ENCODE assay signal across 8 cellular contexts in the genomic region with DNA sequence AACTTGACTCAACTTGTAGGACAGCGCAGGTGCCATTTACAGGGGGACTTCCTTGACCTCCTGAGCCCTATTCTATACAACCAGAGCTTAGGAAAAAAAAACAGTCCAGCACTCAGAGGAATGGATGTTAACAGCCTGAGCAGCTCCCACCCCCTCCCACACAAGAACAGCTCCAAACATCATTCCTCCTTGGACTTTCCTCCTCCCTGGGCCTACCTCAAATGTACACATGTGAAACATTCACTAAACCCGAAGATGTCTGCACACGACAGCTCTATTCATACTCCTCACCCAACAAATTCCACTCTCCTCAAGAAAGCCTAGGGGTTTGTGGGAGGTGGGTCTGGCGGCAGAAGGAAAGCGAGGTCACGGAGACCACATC. TPM values are rescaled to one million over a fixed set of nuclear protein-coding genes. Genes with fewer than 3 reads are reported as not detected.
A peak's percentile ranks its signal among the peaks of the same experiment; 100 is the strongest.
DNase-seq lines count a peak whose midpoint lies in the region; ATAC-seq and TF ChIP-seq lines count a peak whose summit lies in the region.

No MANE protein-coding gene starts in this region.

- H4K91ac ChIP-seq in IMR-90 (ENCODE audit: insufficient read depth, low read depth, low read length), result peak overlapping the region; percentile 71; the same call in 1 of the 2 replicates

- TF ChIP-seq CTCF in IMR-90 (conservative IDR thresholded peaks at IDR 0.05; ENCODE audit: low read depth, low read length) (no peak), chondrocyte (IDR thresholded peaks at IDR 0.05) (no peak)

- CTCF ChIA-PET in IMR-90 (lab: Yijun Ruan, JAX), result interaction anchor here (2.9 kb wide), 1 partner anchor 10 kb away, joined by 19 read pairs; no protein-coding TSS in a partner anchor

- H4K20me1 ChIP-seq in IMR-90 (ENCODE audit: insufficient read depth, low read length), result peaks cover 6% of the 10 kb centered on the region; the same call in 1 of the 2 replicates

- TF ChIP-seq POLR2A in IMR-90 (IDR thresholded peaks at IDR 0.05; ENCODE audit: low read depth, low read length), result no peak

- no peaks in the 10 kb centered on the region for H3K27me3 Mint-ChIP-seq in chondrocyte (ENCODE audit: low read depth)

- H3K14ac ChIP-seq in IMR-90 (replicated peaks; ENCODE audit: low read depth, low read length), result peak overlapping the region; percentile 39

- peak overlapping the region; percentile 63 to 87 for H4K8ac ChIP-seq in IMR-90 (ENCODE audit: low read depth in 2 of 2, low read length in 2 of 2)

- peaks cover 10% of the 10 kb centered on the region for H3K36me3 Mint-ChIP-seq in chondrocyte (ENCODE audit: low read depth)

- peak overlapping the region; percentile 85 for H3K56ac ChIP-seq in IMR-90 (ENCODE audit: extremely low read depth, insufficient read depth, low read length)

- H2BK15ac ChIP-seq in IMR-90 (ENCODE audit: low read depth, low read length), result no peak overlapping the region

- peak overlapping the region; percentile 95 for H3K27ac Mint-ChIP-seq in chondrocyte (ENCODE audit: unreplicated experiment)

- in situ Hi-C loops in IMR-90 (cut with MboI; ENCODE audit: low sequenced_read_pairs), result no loop called here

- H3K27ac ChIP-seq in ACC112 (ENCODE audit: low read depth, low read length) (peak overlapping the region; percentile 70; the same call in 1 of the 2 replicates), IMR-90 (ENCODE audit: insufficient read depth, low read length) (peak overlapping the region; percentile 57), muscle layer of duodenum (ENCODE audit: low read length) (peak overlapping the region; percentile 83)

- peak overlapping the region; percentile 97 for H3K4me2 ChIP-seq in IMR-90 (ENCODE audit: low read depth, low read length)

- H3K4me1 Mint-ChIP-seq in chondrocyte (ENCODE audit: low read depth), result peaks cover 46% of the 10 kb centered on the region

- no peak overlapping the region for H2BK120ac ChIP-seq in IMR-90 (ENCODE audit: low read depth, low read length)

- no peak for DNase-seq in IMR-90
- no peak for DNase-seq in chondrocyte (ENCODE audit: low spot score)
- DNase-seq in SW480 (ENCODE audit: low spot score), result no peak
- DNase-seq in NCI-H82 (lab: John Stamatoyannopoulos, UW), result no peak

- H4K5ac ChIP-seq in IMR-90 (ENCODE audit: low read depth, low read length), result peak overlapping the region; percentile 86

- H3K4me3 ChIP-seq in ACC112 (ENCODE audit: low read depth, low read length) (peak overlapping the region; percentile 81), IMR-90 (ENCODE audit: insufficient read depth, low read depth, low read length) (peak overlapping the region; percentile 93), muscle layer of duodenum (ENCODE audit: low read depth in 1 of 2, low read length in 2 of 2) (peak overlapping the region; percentile 86 to 95)

- peaks cover 51% of the 10 kb centered on the region for H3K79me2 ChIP-seq in ACC112 (ENCODE audit: control insufficient read depth, insufficient read depth, low read length, unreplicated experiment)

- H3K9me3 ChIP-seq in IMR-90 (ENCODE audit: control insufficient read depth, insufficient read depth, low read length) (no peaks in the 10 kb centered on the region), muscle layer of duodenum (ENCODE audit: control insufficient read depth in 1 of 2, low read length in 2 of 2) (no peaks in the 10 kb centered on the region)

- H3K18ac ChIP-seq in IMR-90 (ENCODE audit: low read depth, low read length), result no peak overlapping the region

- peaks cover 8% of the 10 kb centered on the region for H3K9me1 ChIP-seq in IMR-90 (ENCODE audit: insufficient read depth, low read length)

- H3K9ac ChIP-seq in IMR-90 (ENCODE audit: low read depth, low read length), result peak overlapping the region; percentile 82

- POLR2A ChIA-PET in IMR-90 (lab: Charles Lee; ENCODE audit: unreplicated experiment), result no interaction called here

- no peak for TF ChIP-seq RAD21 in IMR-90 (IDR thresholded peaks at IDR 0.05; ENCODE audit: low read length)

- peak overlapping the region; percentile 95 for H2AK9ac ChIP-seq in IMR-90 (replicated peaks; ENCODE audit: low read depth, low read length, poor library complexity)

- 71% methylated on average over 1 of the region's 6 CpGs; no CpG with 5 or more reads in 1 of the 2 experiments for WGBS in IMR-90 (ENCODE audit: extremely low coverage in 2 of 2, insufficient read length in 1 of 2), 2 experiments

- ATAC-seq in IMR-90 (ENCODE audit: low read depth) (no peak), GM21529 (IDR thresholded peaks at IDR 0.05; ENCODE audit: unreplicated experiment) (no peak), GM19023 (IDR thresholded peaks at IDR 0.05; ENCODE audit: unreplicated experiment) (no peak)

- peak overlapping the region; percentile 77; the same call in 1 of the 2 replicates for H3K23ac ChIP-seq in IMR-90 (ENCODE audit: low read depth, low read length)

- no peaks in the 10 kb centered on the region for H3K9me3 Mint-ChIP-seq in chondrocyte (ENCODE audit: low read depth)

- intact Hi-C loops in IMR-90 (cut with micrococcal nuclease), result loop anchor here (10.0 kb wide), 1 partner anchor 189 kb away; the partner anchor contains the start of gene SLC26A6

- H3K4me3 Mint-ChIP-seq in chondrocyte (ENCODE audit: unreplicated experiment), result peak overlapping the region; percentile 94

- no peak overlapping the region for H2BK20ac ChIP-seq in IMR-90 (ENCODE audit: low read depth, low read length)

- dilution Hi-C loops in IMR-90 (cut with HindIII; ENCODE audit: low sequenced_read_pairs, unreplicated experiment), result no loop called here

- H3K4me1 ChIP-seq in ACC112 (ENCODE audit: control insufficient read depth, insufficient read depth, low read length, unreplicated experiment), result peaks cover 21% of the 10 kb centered on the region
- H3K4me1 ChIP-seq in IMR-90 (ENCODE audit: control insufficient read depth, insufficient read depth, low read length), result peaks cover 7% of the 10 kb centered on the region
- H3K4me1 ChIP-seq in muscle layer of duodenum (ENCODE audit: control insufficient read depth in 1 of 2, insufficient read depth in 2 of 2, low read length in 2 of 2), result peaks cover 15 to 32% of the 10 kb centered on the region in 2 donors

- H2AK5ac ChIP-seq in IMR-90 (ENCODE audit: low read depth, low read length), result peak overlapping the region; percentile 77

- H3K27me3 ChIP-seq in ACC112 (ENCODE audit: insufficient read depth, low read length), result no peaks in the 10 kb centered on the region
- H3K27me3 ChIP-seq in IMR-90 (ENCODE audit: control insufficient read depth, insufficient read depth, low read length), result no peaks in the 10 kb centered on the region
- no peaks in the 10 kb centered on the region for H3K27me3 ChIP-seq in muscle layer of duodenum (ENCODE audit: low read depth, low read length)

- peaks cover 39 to 49% of the 10 kb centered on the region in 2 experiments for H3K79me1 ChIP-seq in IMR-90 (ENCODE audit: low read depth in 1 of 2, low read length in 2 of 2)

- BruUV-seq in IMR-90 (replicated peaks; lab: Mats Ljungman, UMichigan), result no TSS peak

- peaks cover 8% of the 10 kb centered on the region; the same call in 1 of the 2 replicates for H3K36me3 ChIP-seq in ACC112 (ENCODE audit: insufficient read depth, low read length)
- H3K36me3 ChIP-seq in IMR-90 (ENCODE audit: control insufficient read depth, insufficient read depth, low read length), result peaks cover 15% of the 10 kb centered on the region
- H3K36me3 ChIP-seq in muscle layer of duodenum (ENCODE audit: control insufficient read depth in 1 of 2, insufficient read depth in 2 of 2, low read length in 2 of 2), result peaks cover 0 to 22% of the 10 kb centered on the region in 2 donors

- H3K4ac ChIP-seq in IMR-90 (ENCODE audit: low read depth, low read length), result peak overlapping the region; percentile 92

- peak overlapping the region; percentile 61 for H2BK5ac ChIP-seq in IMR-90 (ENCODE audit: low read depth, low read length, poor library complexity, severe bottlenecking)

- H2AFZ ChIP-seq in ACC112 (ENCODE audit: low read length, unreplicated experiment) (peak overlapping the region; percentile 61), IMR-90 (replicated peaks; ENCODE audit: low read length, poor library complexity) (peak overlapping the region; percentile 99)

TF ChIP-seq in IMR-90, 13 proteins besides CTCF, POLR2A, EP300 and RAD21 (continues in another document):
- no peak for TF ChIP-seq ELK1 (IDR thresholded peaks at IDR 0.05; ENCODE audit: borderline replicate concordance, low read depth, low read length)

RNA-seq across cellular contexts. Expression of gene ATRIP, which starts 0.5 kb away (rescaled TPM):
- 7.2 and 10.8 TPM in 2 replicates for total RNA-seq in IMR-90 (2012; rRNA removed)
- polyA plus RNA-seq in IMR-90 (2012; rRNA removed), result 6.8 and 7.2 TPM in 2 replicates
- polyA plus RNA-seq in IMR-90 (2012; cell fraction: cytosol; rRNA removed), result 3.8 and 4.0 TPM in 2 replicates
- polyA plus RNA-seq in IMR-90 (2012; cell fraction: nucleus; rRNA removed; ENCODE audit: low replicate concordance), result 8.2 and 14.4 TPM in 2 replicates
- total RNA-seq in chondrocyte, result 8.7 to 10.7 TPM (median 8.8 TPM) in 3 replicates

RNA-seq across cellular contexts. Expression of gene TMA7, which starts 6.0 kb away (rescaled TPM):
- 81.9 and 131 TPM in 2 replicates for total RNA-seq in IMR-90 (2012; rRNA removed)
- polyA plus RNA-seq in IMR-90 (2012; rRNA removed), result 220 and 240 TPM in 2 replicates
- polyA plus RNA-seq in IMR-90 (2012; cell fraction: cytosol; rRNA removed), result 76.2 and 162 TPM in 2 replicates
- polyA plus RNA-seq in IMR-90 (2012; cell fraction: nucleus; rRNA removed; ENCODE audit: low replicate concordance), result 19.3 and 97.5 TPM in 2 replicates
- total RNA-seq in chondrocyte, result 184 to 243 TPM (median 184 TPM) in 3 replicates

RNA-seq across cellular contexts. Expression of gene CCDC51, which starts 6.1 kb away (rescaled TPM):
- total RNA-seq in IMR-90 (2012; rRNA removed), result 15.3 and 16.1 TPM in 2 replicates
- 11.0 TPM in 2 replicates for polyA plus RNA-seq in IMR-90 (2012; rRNA removed)
- 11.0 and 14.3 TPM in 2 replicates for polyA plus RNA-seq in IMR-90 (2012; cell fraction: cytosol; rRNA removed)
- polyA plus RNA-seq in IMR-90 (2012; cell fraction: nucleus; rRNA removed; ENCODE audit: low replicate concordance), result 4.0 and 4.7 TPM in 2 replicates
- 13.3 to 25.8 TPM (median 23.9 TPM) in 3 replicates for total RNA-seq in chondrocyte

RNA-seq across cellular contexts. Expression of gene PLXNB1, which starts 16.1 kb away (rescaled TPM):
- total RNA-seq in IMR-90 (2012; rRNA removed) (5.2 and 9.2 TPM in 2 replicates), chondrocyte (63.2 to 115 TPM (median 108 TPM) in 3 replicates)
- polyA plus RNA-seq in IMR-90 (2012; rRNA removed), result 25.3 and 27.0 TPM in 2 replicates
- 11.3 and 16.3 TPM in 2 replicates for polyA plus RNA-seq in IMR-90 (2012; cell fraction: cytosol; rRNA removed)
- polyA plus RNA-seq in IMR-90 (2012; cell fraction: nucleus; rRNA removed; ENCODE audit: low replicate concordance), result 156 and 317 TPM in 2 replicates

RNA-seq across cellular contexts. Expression of gene SHISA5, which starts 57.9 kb away (rescaled TPM):
- total RNA-seq in IMR-90 (2012; rRNA removed) (82.3 and 88.6 TPM in 2 replicates), chondrocyte (162 to 188 TPM (median 188 TPM) in 3 replicates)
- 162 and 181 TPM in 2 replicates for polyA plus RNA-seq in IMR-90 (2012; rRNA removed)
- polyA plus RNA-seq in IMR-90 (2012; cell fraction: cytosol; rRNA removed), result 139 and 294 TPM in 2 replicates
- 81.3 and 139 TPM in 2 replicates for polyA plus RNA-seq in IMR-90 (2012; cell fraction: nucleus; rRNA removed; ENCODE audit: low replicate concordance)
